ENCODE assay signal across 8 cellular contexts in the genomic region with DNA sequence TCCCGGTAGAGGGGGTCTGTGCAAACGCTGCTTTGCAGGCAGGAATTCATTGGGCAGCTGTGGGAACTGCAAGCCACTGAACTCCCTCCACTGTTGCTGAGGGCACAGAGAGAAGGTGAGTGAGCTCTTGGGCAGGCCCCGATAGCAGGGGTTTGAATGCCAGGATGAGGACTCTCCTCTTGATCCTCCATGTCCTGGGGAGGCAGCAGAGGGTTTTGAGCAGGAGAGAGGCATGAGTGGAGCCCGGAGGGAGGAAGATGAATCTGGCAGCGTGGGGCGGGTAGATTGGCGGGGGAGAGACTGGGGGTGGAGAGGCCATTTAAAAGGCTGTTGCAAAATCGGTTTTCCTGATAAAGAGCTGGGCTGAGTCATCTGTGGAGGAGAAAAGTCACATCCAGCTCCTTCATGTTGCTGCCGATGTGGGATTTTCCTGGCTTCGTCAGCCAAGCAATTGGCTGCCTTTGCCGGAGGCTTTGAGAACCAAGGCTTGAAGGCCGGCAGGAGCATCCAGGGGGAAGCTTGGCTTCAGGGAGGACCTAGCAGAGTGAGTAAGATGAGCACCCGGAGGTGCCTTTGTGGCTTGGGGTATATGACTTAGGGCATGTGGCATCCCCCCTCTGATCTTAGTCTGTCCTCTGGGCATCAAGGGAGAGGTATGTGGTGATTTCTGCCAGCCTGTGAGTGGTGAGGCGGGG. TPM values are rescaled to one million over a fixed set of nuclear protein-coding genes. Genes with fewer than 3 reads are reported as not detected.
DNase-seq lines count a peak whose midpoint lies in the region; ATAC-seq and TF ChIP-seq lines count a peak whose summit lies in the region.

A gene with protein sequence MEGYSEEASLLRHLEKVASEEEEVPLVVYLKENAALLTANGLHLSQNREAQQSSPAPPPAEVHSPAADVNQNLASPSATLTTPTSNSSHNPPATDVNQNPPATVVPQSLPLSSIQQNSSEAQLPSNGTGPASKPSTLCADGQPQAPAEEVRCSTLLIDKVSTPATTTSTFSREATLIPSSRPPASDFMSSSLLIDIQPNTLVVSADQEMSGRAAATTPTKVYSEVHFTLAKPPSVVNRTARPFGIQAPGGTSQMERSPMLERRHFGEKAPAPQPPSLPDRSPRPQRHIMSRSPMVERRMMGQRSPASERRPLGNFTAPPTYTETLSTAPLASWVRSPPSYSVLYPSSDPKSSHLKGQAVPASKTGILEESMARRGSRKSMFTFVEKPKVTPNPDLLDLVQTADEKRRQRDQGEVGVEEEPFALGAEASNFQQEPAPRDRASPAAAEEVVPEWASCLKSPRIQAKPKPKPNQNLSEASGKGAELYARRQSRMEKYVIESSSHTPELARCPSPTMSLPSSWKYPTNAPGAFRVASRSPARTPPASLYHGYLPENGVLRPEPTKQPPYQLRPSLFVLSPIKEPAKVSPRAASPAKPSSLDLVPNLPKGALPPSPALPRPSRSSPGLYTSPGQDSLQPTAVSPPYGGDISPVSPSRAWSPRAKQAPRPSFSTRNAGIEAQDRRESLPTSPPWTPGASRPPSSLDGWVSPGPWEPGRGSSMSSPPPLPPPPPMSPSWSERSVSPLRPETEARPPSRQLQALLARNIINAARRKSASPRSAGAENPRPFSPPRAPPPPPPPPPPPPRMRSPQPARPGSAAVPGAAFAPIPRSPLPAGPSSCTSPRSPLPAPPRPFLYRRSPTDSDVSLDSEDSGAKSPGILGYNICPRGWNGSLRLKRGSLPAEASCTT (plus strand): TSS at position 350 of the 695 bp plus-strand sequence. CDS start 7,616 bp downstream, outside the sequence.

- ATAC-seq in GM21576 (IDR thresholded peaks at IDR 0.05; ENCODE audit: unreplicated experiment), result no peak
- no peak for ATAC-seq in GM18502 (IDR thresholded peaks at IDR 0.05; ENCODE audit: poor library complexity, unreplicated experiment)

- H3K36me3 Mint-ChIP-seq in immature natural killer cell, result no peaks in the 10 kb centered on the region

- no peaks in the 10 kb centered on the region for H3K4me1 Mint-ChIP-seq in immature natural killer cell

- H3K27ac Mint-ChIP-seq in immature natural killer cell, result no peak within 1 kb of the TSS

- no peaks in the 10 kb centered on the region for H3K9me3 ChIP-seq in NT2/D1 (ENCODE audit: insufficient read depth, low read length)

- no peaks in the 10 kb centered on the region for H3K36me3 ChIP-seq in NT2/D1 (ENCODE audit: insufficient read depth, insufficient read length, low read length)

- DNase-seq in AML-193 (lab: John Stamatoyannopoulos, UW) (peak; percentile 18 to 24), NT2/D1 (ENCODE audit: low read depth, low spot score) (no peak), epithelial cell of esophagus (ENCODE audit: low read depth) (peak; percentile 98), myocyte (ENCODE audit: low read depth) (peak; percentile 64), T-helper 2 cell (no peak), immature natural killer cell (no peak)

- H3K4me3 ChIP-seq in NT2/D1 (ENCODE audit: insufficient read length, low read depth) (peak within 1 kb of the TSS; percentile 45), epithelial cell of esophagus (ENCODE audit: low read length) (no peak within 1 kb of the TSS)

- H3K4me1 ChIP-seq in NT2/D1 (ENCODE audit: insufficient read depth, insufficient read length), result peaks cover 21% of the 10 kb centered on the region

- H3K9me3 Mint-ChIP-seq in immature natural killer cell, result no peaks in the 10 kb centered on the region

- TF ChIP-seq CTCF in epithelial cell of esophagus (IDR thresholded peaks at IDR 0.05; ENCODE audit: insufficient read depth, low read depth, low read length, missing control alignments), result no peak

- peaks cover 0 to 8% (median 7%) of the 10 kb centered on the region in 3 donors for H3K27me3 Mint-ChIP-seq in immature natural killer cell (ENCODE audit: low read depth in 3 of 3)

- no peak within 1 kb of the TSS for H3K4me3 Mint-ChIP-seq in immature natural killer cell

- no peaks in the 10 kb centered on the region for H3K27me3 ChIP-seq in NT2/D1 (ENCODE audit: insufficient read depth, insufficient read length)

- peak within 1 kb of the TSS; percentile 66 for H3K9ac ChIP-seq in NT2/D1 (ENCODE audit: insufficient read length, low read depth)

RNA-seq across cellular contexts. Expression of the gene that starts here (rescaled TPM):
- total RNA-seq in myocyte, result 7.8 and 8.1 TPM in 2 replicates
- polyA plus RNA-seq in myocyte (2012), result 80.0 TPM
- polyA plus RNA-seq in immature natural killer cell, result not detected

Comparison
In these comparisons a context has a peak if more than half of its experiments do, and no peak if none do; other contexts are left out.
1. DNase-seq: peak in AML-193 (2 of 2), epithelial cell of esophagus (single experiment) and myocyte (single experiment); none in NT2/D1 (single experiment), T-helper 2 cell (0 of 5) and immature natural killer cell (0 of 3).